In the genomic region with DNA sequence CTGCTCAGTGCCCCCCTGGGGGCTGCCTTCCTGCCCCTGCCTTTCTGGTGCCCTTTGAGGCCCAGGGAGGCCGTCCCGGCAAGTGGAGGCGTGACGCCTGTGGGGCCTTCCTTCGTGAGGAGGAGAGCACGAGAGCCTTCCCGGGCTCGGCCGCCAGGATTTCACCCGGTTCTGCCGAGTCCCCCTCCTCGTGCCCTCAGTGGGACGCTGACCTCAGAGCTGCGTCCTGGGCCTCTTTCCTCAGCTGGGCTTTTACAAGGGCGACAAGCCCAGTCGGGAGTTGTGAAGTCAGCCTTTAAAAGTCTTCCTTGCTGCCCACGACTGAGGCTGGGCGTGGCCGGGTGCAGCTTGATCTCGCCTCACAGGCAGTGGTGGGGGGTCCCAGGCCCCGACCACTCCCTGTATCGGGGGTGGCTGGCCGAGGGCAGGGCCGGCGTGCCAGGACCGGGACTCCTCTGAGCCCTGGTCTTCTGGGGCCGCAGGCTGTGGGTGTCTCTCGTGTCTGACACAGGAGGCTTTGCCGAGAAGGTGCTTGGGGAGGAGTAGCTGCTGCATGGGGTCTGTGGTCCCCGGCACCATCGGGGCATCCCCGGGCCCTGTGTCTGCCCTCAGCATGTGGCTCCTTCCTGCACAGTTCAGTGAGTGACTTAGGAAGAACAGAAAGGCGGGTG, we compare ENCODE assay signal across 1 cellular context.
TF ChIP-seq lines count a peak whose summit lies in the region.

No MANE protein-coding gene starts in this region.

TF ChIP-seq in SK-N-SH treated with all-trans-retinoic acid at 6 μM for 48 hours, 23 proteins besides CTCF, POLR2A, EP300 and RAD21 (continued from another document):
- TF ChIP-seq, protein P1, sequence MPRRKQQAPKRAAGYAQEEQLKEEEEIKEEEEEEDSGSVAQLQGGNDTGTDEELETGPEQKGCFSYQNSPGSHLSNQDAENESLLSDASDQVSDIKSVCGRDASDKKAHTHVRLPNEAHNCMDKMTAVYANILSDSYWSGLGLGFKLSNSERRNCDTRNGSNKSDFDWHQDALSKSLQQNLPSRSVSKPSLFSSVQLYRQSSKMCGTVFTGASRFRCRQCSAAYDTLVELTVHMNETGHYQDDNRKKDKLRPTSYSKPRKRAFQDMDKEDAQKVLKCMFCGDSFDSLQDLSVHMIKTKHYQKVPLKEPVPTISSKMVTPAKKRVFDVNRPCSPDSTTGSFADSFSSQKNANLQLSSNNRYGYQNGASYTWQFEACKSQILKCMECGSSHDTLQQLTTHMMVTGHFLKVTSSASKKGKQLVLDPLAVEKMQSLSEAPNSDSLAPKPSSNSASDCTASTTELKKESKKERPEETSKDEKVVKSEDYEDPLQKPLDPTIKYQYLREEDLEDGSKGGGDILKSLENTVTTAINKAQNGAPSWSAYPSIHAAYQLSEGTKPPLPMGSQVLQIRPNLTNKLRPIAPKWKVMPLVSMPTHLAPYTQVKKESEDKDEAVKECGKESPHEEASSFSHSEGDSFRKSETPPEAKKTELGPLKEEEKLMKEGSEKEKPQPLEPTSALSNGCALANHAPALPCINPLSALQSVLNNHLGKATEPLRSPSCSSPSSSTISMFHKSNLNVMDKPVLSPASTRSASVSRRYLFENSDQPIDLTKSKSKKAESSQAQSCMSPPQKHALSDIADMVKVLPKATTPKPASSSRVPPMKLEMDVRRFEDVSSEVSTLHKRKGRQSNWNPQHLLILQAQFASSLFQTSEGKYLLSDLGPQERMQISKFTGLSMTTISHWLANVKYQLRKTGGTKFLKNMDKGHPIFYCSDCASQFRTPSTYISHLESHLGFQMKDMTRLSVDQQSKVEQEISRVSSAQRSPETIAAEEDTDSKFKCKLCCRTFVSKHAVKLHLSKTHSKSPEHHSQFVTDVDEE (CRISPR knock-in tag; IDR thresholded peaks at IDR 0.05) = no peak
- no peak for TF ChIP-seq ZC3H10 (CRISPR knock-in tag; IDR thresholded peaks at IDR 0.05)
- no peak for TF ChIP-seq ARNTL (CRISPR knock-in tag; IDR thresholded peaks at IDR 0.05; ENCODE audit: borderline replicate concordance, low read depth)
- no peak for TF ChIP-seq ESRRG (CRISPR knock-in tag; IDR thresholded peaks at IDR 0.05)
- no peak for TF ChIP-seq RARB (CRISPR knock-in tag; IDR thresholded peaks at IDR 0.05)
- TF ChIP-seq ZFP30 (CRISPR knock-in tag; IDR thresholded peaks at IDR 0.05) = no peak
- TF ChIP-seq ZNF8 (CRISPR knock-in tag; IDR thresholded peaks at IDR 0.05) = no peak
- TF ChIP-seq ZNF70 (CRISPR knock-in tag; IDR thresholded peaks at IDR 0.05) = no peak
- TF ChIP-seq PPARA (CRISPR knock-in tag; IDR thresholded peaks at IDR 0.05; ENCODE audit: borderline replicate concordance) = no peak
- no peak for TF ChIP-seq CSDC2 (CRISPR knock-in tag; IDR thresholded peaks at IDR 0.05)
- no peak for TF ChIP-seq SNAI2 (CRISPR knock-in tag; IDR thresholded peaks at IDR 0.05)
- no peak for TF ChIP-seq GLIS3 (CRISPR knock-in tag; IDR thresholded peaks at IDR 0.05)
- TF ChIP-seq BACH2 (CRISPR knock-in tag; IDR thresholded peaks at IDR 0.05; ENCODE audit: borderline replicate concordance) = no peak
- TF ChIP-seq TOX (CRISPR knock-in tag; IDR thresholded peaks at IDR 0.05; ENCODE audit: borderline replicate concordance) = no peak
- no peak for TF ChIP-seq OSR1 (CRISPR knock-in tag; IDR thresholded peaks at IDR 0.05)
- TF ChIP-seq, protein P2, sequence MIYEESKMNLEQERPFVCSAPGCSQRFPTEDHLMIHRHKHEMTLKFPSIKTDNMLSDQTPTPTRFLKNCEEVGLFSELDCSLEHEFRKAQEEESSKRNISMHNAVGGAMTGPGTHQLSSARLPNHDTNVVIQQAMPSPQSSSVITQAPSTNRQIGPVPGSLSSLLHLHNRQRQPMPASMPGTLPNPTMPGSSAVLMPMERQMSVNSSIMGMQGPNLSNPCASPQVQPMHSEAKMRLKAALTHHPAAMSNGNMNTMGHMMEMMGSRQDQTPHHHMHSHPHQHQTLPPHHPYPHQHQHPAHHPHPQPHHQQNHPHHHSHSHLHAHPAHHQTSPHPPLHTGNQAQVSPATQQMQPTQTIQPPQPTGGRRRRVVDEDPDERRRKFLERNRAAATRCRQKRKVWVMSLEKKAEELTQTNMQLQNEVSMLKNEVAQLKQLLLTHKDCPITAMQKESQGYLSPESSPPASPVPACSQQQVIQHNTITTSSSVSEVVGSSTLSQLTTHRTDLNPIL (CRISPR knock-in tag; IDR thresholded peaks at IDR 0.05; ENCODE audit: low read depth) = no peak
